Comparison of ENCODE assay signal across 29 cellular contexts in genomic region chr6:138477913-138478539, GRCh38. TPM values are rescaled to one million over a fixed set of nuclear protein-coding genes. Genes with fewer than 3 reads are reported as not detected.
DNase-seq lines count a peak whose midpoint lies in the region; ATAC-seq and TF ChIP-seq lines count a peak whose summit lies in the region.
"Had no signal": no experiment of that assay in that cellular context is flagged by ENCODE, and none has a peak within 500 bp of the region (broad histone marks: within the 10 kb centered on the region; RNA-seq: fewer than 3 reads in every experiment).

No MANE protein-coding gene starts in this region.

- H3K4me3 ChIP-seq in fibroblast of the aortic adventitia (ENCODE audit: low read depth, low read length) = no peak overlapping the region
- H3K4me3 ChIP-seq: GM23248, neural progenitor cell, stomach, tibial nerve had no signal

- TF ChIP-seq CTCF in C4-2B (conservative IDR thresholded peaks at IDR 0.05) (no peak), fibroblast of the aortic adventitia (IDR thresholded peaks at IDR 0.05; ENCODE audit: insufficient read depth, low read length) (no peak), neural crest cell (conservative IDR thresholded peaks at IDR 0.05) (no peak)

- H3K27ac ChIP-seq in C4-2B = peak overlapping the region; percentile 85
- H3K27ac ChIP-seq: GM23248, neural progenitor cell, stomach, tibial nerve had no signal

- H3K27ac Mint-ChIP-seq in neural crest cell (ENCODE audit: unreplicated experiment) = peak overlapping the region; percentile 20
- H3K27ac Mint-ChIP-seq: activated CD4-positive, alpha-beta memory T cell treated with anti-CD3 and anti-CD28 coated beads for 36 hours; activated naive CD8-positive, alpha-beta T cell treated with anti-CD3 and anti-CD28 coated beads for 36 hours; B cell; neural progenitor cell had no signal

- DNase-seq in M059J (ENCODE audit: low read depth) = peak; percentile 54
- DNase-seq in fibroblast of the aortic adventitia (ENCODE audit: low read depth) = peak; percentile 28
- no peak for DNase-seq in neural crest cell (ENCODE audit: low read depth, low spot score)
- DNase-seq in cerebellar cortex (ENCODE audit: low spot score) = no peak
- DNase-seq: activated CD4-positive, alpha-beta memory T cell treated with anti-CD3 and anti-CD28 coated beads for 36 hours; activated naive CD8-positive, alpha-beta T cell treated with anti-CD3 and anti-CD28 coated beads for 36 hours; DMS79; effector CD4-positive, alpha-beta T cell; foreskin melanocyte; GM23248; hippocampal formation; NCI-H1105; NCI-H2081 treated with DMSO at 0.1 percent for 48 hours; NCI-H446; NCI-H82; posterior cingulate gyrus; stimulated activated CD8-positive, alpha-beta memory T cell treated with anti-CD3 and anti-CD28 coated beads, Interleukin-4, amount 100 ng/mL, for 48 hours; stomach; T1000 had no signal

- no peaks in the 10 kb centered on the region for H3K9me3 Mint-ChIP-seq in neural crest cell
- H3K9me3 Mint-ChIP-seq: activated CD4-positive, alpha-beta memory T cell treated with anti-CD3 and anti-CD28 coated beads for 36 hours; activated naive CD8-positive, alpha-beta T cell treated with anti-CD3 and anti-CD28 coated beads for 36 hours; neural progenitor cell had no signal

- H3K4me3 Mint-ChIP-seq in neural crest cell = no peak overlapping the region
- H3K4me3 Mint-ChIP-seq: activated CD4-positive, alpha-beta memory T cell treated with anti-CD3 and anti-CD28 coated beads for 36 hours; activated naive CD8-positive, alpha-beta T cell treated with anti-CD3 and anti-CD28 coated beads for 36 hours; B cell; brain; neural progenitor cell had no signal

- ATAC-seq in GM18517 (IDR thresholded peaks at IDR 0.05; ENCODE audit: unreplicated experiment) = no peak
- ATAC-seq in activated CD4-positive, CD25-positive, alpha-beta regulatory T cell treated with anti-CD3 and anti-CD28 coated beads, Interleukin-2, amount 50 U/mL, for 24 hours = no peak
- no peak for ATAC-seq in GM18870 (IDR thresholded peaks at IDR 0.05; ENCODE audit: unreplicated experiment)
- ATAC-seq: esophagus mucosa, Right ventricle myocardium inferior had no signal

- H3K27me3 Mint-ChIP-seq in neural crest cell (ENCODE audit: low read depth) = no peaks in the 10 kb centered on the region
- H3K27me3 Mint-ChIP-seq: activated naive CD8-positive, alpha-beta T cell treated with anti-CD3 and anti-CD28 coated beads for 36 hours; brain had no signal

- peaks cover 22% of the 10 kb centered on the region for H3K4me1 Mint-ChIP-seq in neural crest cell
- H3K4me1 Mint-ChIP-seq: activated naive CD8-positive, alpha-beta T cell treated with anti-CD3 and anti-CD28 coated beads for 36 hours; B cell had no signal

- peaks cover 12% of the 10 kb centered on the region for H3K36me3 Mint-ChIP-seq in neural crest cell (ENCODE audit: low read depth)
- H3K36me3 Mint-ChIP-seq: activated CD4-positive, alpha-beta memory T cell treated with anti-CD3 and anti-CD28 coated beads for 36 hours; activated naive CD8-positive, alpha-beta T cell treated with anti-CD3 and anti-CD28 coated beads for 36 hours had no signal

RNA-seq across cellular contexts. Expression of gene NHSL1, which starts 21.3 kb away (rescaled TPM):
- total RNA-seq in M059J (2014; rRNA removed; shearing (Covaris generic)) = 6.2 and 10.1 TPM in 2 replicates
- total RNA-seq in fibroblast of the aortic adventitia (ENCODE audit: low replicate concordance) = 7.9 and 17.8 TPM in 2 replicates
- total RNA-seq in neural crest cell = 54.7 and 56.6 TPM in 2 replicates

Comparison
In these comparisons a context has a peak if more than half of its experiments do, and no peak if none do; other contexts are left out.
1. DNase-seq: peak in M059J (single experiment) and fibroblast of the aortic adventitia (single experiment); none in neural crest cell (single experiment) and cerebellar cortex (single experiment).